Comparison of ENCODE assay signal across 8 cellular contexts in genomic region chr3:172711457-172711800, GRCh38. TPM values are rescaled to one million over a fixed set of nuclear protein-coding genes. Genes with fewer than 3 reads are reported as not detected.
DNase-seq lines count a peak whose midpoint lies in the region; ATAC-seq and TF ChIP-seq lines count a peak whose summit lies in the region.

No MANE protein-coding gene starts in this region.

- peak overlapping the region; percentile 96 for H3K4me3 Mint-ChIP-seq in Calu3 (ENCODE audit: low read depth, unreplicated experiment)
- H3K4me3 Mint-ChIP-seq in T-cell = peak overlapping the region; percentile 95 to 97 (median 96)

- DNase-seq in Calu3 (peak; percentile 58), T-cell (no peak), fibroblast of pulmonary artery (ENCODE audit: low read depth) (no peak), retinal pigment epithelial cell (ENCODE audit: low read depth) (no peak), HCEC 1CT (no peak), NCI-H2029 treated with DMSO at 0.1 percent for 48 hours (lab: John Stamatoyannopoulos, UW) (no peak)
- DNase-seq in activated CD4-positive, alpha-beta T cell treated with anti-CD3 and anti-CD28 coated beads, Interleukin-2, amount 50 U/mL, for 48 hours = no peak

- H3K4me3 ChIP-seq in fibroblast of pulmonary artery (replicated peaks; ENCODE audit: low read depth, low read length) (peak overlapping the region; percentile 80), retinal pigment epithelial cell (ENCODE audit: low read length) (peak overlapping the region; percentile 94)

- H3K9me3 Mint-ChIP-seq in Calu3 (ENCODE audit: low read depth, unreplicated experiment) = no peaks in the 10 kb centered on the region
- no peaks in the 10 kb centered on the region for H3K9me3 Mint-ChIP-seq in T-cell

- POLR2A ChIA-PET in T-cell (lab: Charles Lee) = no interaction called here

- intact Hi-C loops in Calu3 (cut with micrococcal nuclease; ENCODE audit: unreplicated experiment) = loop anchor here (1.0 to 2.0 kb wide), 3 partner anchors 21 to 39 kb away; partner anchors contain the start of gene ECT2

- TSS peak; percentile 80 for BruUV-seq in Calu3 (replicated peaks; lab: Mats Ljungman, UMichigan)

- H3K27ac Mint-ChIP-seq in Calu3 (ENCODE audit: unreplicated experiment) = peak overlapping the region; percentile 98
- H3K27ac Mint-ChIP-seq in T-cell = peak overlapping the region; percentile 40 to 83

- H3K27me3 Mint-ChIP-seq in Calu3 (ENCODE audit: unreplicated experiment) (no peaks in the 10 kb centered on the region), T-cell (no peaks in the 10 kb centered on the region)

- H3K36me3 Mint-ChIP-seq in Calu3 (ENCODE audit: insufficient read depth, unreplicated experiment) (peaks cover 45% of the 10 kb centered on the region), T-cell (no peaks in the 10 kb centered on the region)

- peak; percentile 6 for ATAC-seq in HG02943 (IDR thresholded peaks at IDR 0.05; ENCODE audit: low read depth, unreplicated experiment)
- ATAC-seq in T-cell (replicated peaks in 1 of 4) = no peak

- no peak for TF ChIP-seq CTCF in Calu3 (IDR thresholded peaks at IDR 0.05; ENCODE audit: unreplicated experiment)
- TF ChIP-seq CTCF in fibroblast of pulmonary artery (IDR thresholded peaks at IDR 0.05; ENCODE audit: low read length, missing control alignments) = no peak
- TF ChIP-seq CTCF in retinal pigment epithelial cell (conservative IDR thresholded peaks at IDR 0.05; ENCODE audit: low read depth, low read length) = no peak

- H3K4me1 Mint-ChIP-seq in Calu3 (ENCODE audit: low read depth, unreplicated experiment) (peaks cover 44% of the 10 kb centered on the region), T-cell (peaks cover 25 to 30% (median 28%) of the 10 kb centered on the region in 3 donors)

- CTCF ChIA-PET in Calu3 (lab: Charles Lee) (interaction anchor here (0.5 to 3.3 kb wide), 10 partner anchors 10 to 137 kb away, joined by 3 to 59 read pairs (median 4); partner anchors contain the start of gene ECT2), T-cell (lab: Charles Lee) (interaction anchor here (0.6 to 1.1 kb wide), 4 partner anchors 9 to 44 kb away, joined by 3 to 5 read pairs (median 3); partner anchors contain the start of gene ECT2 (in 1 of the 2))

RNA-seq across cellular contexts. Expression of gene NCEH1, which starts 0.6 kb away (rescaled TPM):
- total RNA-seq in Calu3 (2022) (159 and 163 TPM in 2 replicates), T-cell (1 to 10 TPM; 2.4 to 3.8 (median 3.5) TPM)

RNA-seq across cellular contexts. Expression of gene ECT2, which starts 39.1 kb away (rescaled TPM):
- 170 and 201 TPM in 2 replicates for total RNA-seq in Calu3 (2022)
- 1 to 10 TPM; 1.7 to 3.1 (median 2.3) TPM for total RNA-seq in T-cell

Comparison
In these comparisons a context has a peak if more than half of its experiments do, and no peak if none do; other contexts are left out.
1. RNA of gene NCEH1, which starts 0.6 kb away (total RNA-seq): 159 to 163 TPM in Calu3; 2.4 to 3.8 TPM in T-cell; every median in the first group is over 10 times any median in the second.
2. RNA of gene ECT2, which starts 39.1 kb away (total RNA-seq): 170 to 201 TPM in Calu3; 1.7 to 3.1 TPM in T-cell; every median in the first group is over 10 times any median in the second.